Comparison of ENCODE assay signal across 1 cellular context in the genomic region with DNA sequence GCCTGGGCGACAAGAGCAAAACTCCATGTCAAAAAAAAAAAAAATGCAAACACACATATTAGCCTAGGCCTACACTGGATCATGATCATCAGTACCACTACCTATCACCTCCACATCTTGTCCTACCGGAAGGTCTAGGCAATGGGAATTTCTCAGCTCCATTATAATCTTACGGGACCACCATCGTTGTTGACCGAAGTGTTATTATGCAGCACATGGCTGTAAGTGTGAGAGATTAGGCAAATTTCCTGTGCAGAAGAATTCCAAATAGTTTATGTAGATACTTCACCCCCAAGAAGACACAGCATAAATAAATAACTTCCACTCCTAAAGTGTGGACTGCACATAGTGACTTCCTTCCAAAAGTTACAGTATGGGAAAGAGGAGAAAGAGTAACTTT.
TF ChIP-seq lines count a peak whose summit lies in the region.

No MANE protein-coding gene starts in this region.

TF ChIP-seq in IMR-90, 13 proteins besides CTCF, POLR2A, EP300 and RAD21:
- TF ChIP-seq MAZ (IDR thresholded peaks at IDR 0.05; ENCODE audit: borderline replicate concordance, low read depth, low read length) (no peak), RCOR1 (IDR thresholded peaks at IDR 0.05; ENCODE audit: insufficient replicate concordance, low read length) (no peak), SMC3 (IDR thresholded peaks at IDR 0.05; ENCODE audit: low read depth, low read length) (no peak), CEBPB (IDR thresholded peaks at IDR 0.05; ENCODE audit: low read depth, low read length) (no peak), NFE2L2 (IDR thresholded peaks at IDR 0.05; ENCODE audit: low read depth, low read length) (no peak), MAFK (IDR thresholded peaks at IDR 0.05; ENCODE audit: low read depth, low read length) (no peak), RFX5 (IDR thresholded peaks at IDR 0.05; ENCODE audit: low read depth, low read length) (no peak)
- TF ChIP-seq, protein P1, sequence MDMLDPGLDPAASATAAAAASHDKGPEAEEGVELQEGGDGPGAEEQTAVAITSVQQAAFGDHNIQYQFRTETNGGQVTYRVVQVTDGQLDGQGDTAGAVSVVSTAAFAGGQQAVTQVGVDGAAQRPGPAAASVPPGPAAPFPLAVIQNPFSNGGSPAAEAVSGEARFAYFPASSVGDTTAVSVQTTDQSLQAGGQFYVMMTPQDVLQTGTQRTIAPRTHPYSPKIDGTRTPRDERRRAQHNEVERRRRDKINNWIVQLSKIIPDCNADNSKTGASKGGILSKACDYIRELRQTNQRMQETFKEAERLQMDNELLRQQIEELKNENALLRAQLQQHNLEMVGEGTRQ (IDR thresholded peaks at IDR 0.05; ENCODE audit: low read depth, low read length): no peak
